In genomic region chr2:9980520-9980919, GRCh38 we compare ENCODE assay signal across 16 cellular contexts.
"Had no signal": no experiment of that assay in that cellular context is flagged by ENCODE, and none has a peak within 500 bp of the region (broad histone marks: within the 10 kb centered on the region; RNA-seq: fewer than 3 reads in every experiment).

No MANE protein-coding gene starts in this region.

- H3K4me2 ChIP-seq: neural progenitor cell had no signal

- H3K36me3 ChIP-seq: ascending aorta, gastrocnemius medialis, heart right ventricle, neural progenitor cell, ovary, right lobe of liver, upper lobe of right lung had no signal

- H3K9me3 Mint-ChIP-seq: effector memory CD8-positive, alpha-beta T cell; neural progenitor cell; stimulated activated naive CD8-positive, alpha-beta T cell treated with anti-CD3 and anti-CD28 coated beads, Interleukin-15, Interleukin-2, amounts not matched to agents 100 ng/mL and 50 ng/mL, for 24 hours; T-helper 1 cell treated with Interleukin-12 subunit alpha and Interleukin-12 subunit beta and Interleukin-4 antibody, amounts not matched to agents 30 μg/mL and 1 μg/mL, for 36 hours had no signal

- H3K4me3 ChIP-seq: ascending aorta, gastrocnemius medialis, heart right ventricle, lung, neural progenitor cell, ovary, right lobe of liver, testis, upper lobe of right lung had no signal

- H3K4me1 ChIP-seq: neural progenitor cell had no signal

- H3K27ac Mint-ChIP-seq: activated CD8-positive, alpha-beta T cell treated with anti-CD3 and anti-CD28 coated beads, Interleukin-2, amount 10 ng/mL, durations not matched to agents 7 days and 5 days; effector memory CD8-positive, alpha-beta T cell; neural progenitor cell had no signal

- H2AFZ ChIP-seq: neural progenitor cell had no signal

- ATAC-seq: activated CD8-positive, alpha-beta T cell treated with anti-CD3 and anti-CD28 coated beads, Interleukin-2, amount 10 ng/mL, durations not matched to agents 7 days and 5 days; gastrocnemius medialis; heart right ventricle; right lobe of liver; upper lobe of right lung had no signal

- H3K4me3 Mint-ChIP-seq: activated CD8-positive, alpha-beta T cell treated with anti-CD3 and anti-CD28 coated beads, Interleukin-2, amount 10 ng/mL, durations not matched to agents 7 days and 5 days; effector memory CD8-positive, alpha-beta T cell; neural progenitor cell had no signal

- H3K27ac ChIP-seq: ascending aorta, gastrocnemius medialis, heart right ventricle, neural progenitor cell, ovary, right lobe of liver, testis, upper lobe of right lung had no signal

- H3K27me3 ChIP-seq: ascending aorta, gastrocnemius medialis, heart right ventricle, neural progenitor cell, ovary, right lobe of liver, testis, upper lobe of right lung had no signal

- H3K9ac ChIP-seq: neural progenitor cell had no signal

- DNase-seq: activated CD8-positive, alpha-beta memory T cell treated with anti-CD3 and anti-CD28 coated beads, Interleukin-2, amount 50 U/mL, for 48 hours; activated CD8-positive, alpha-beta T cell treated with anti-CD3 and anti-CD28 coated beads, Interleukin-2, amount 10 ng/mL, durations not matched to agents 7 days and 5 days; activated naive CD4-positive, alpha-beta T cell treated with Interleukin-2 at 50 U/mL for 16 hours; dermis blood vessel endothelial cell; effector memory CD8-positive, alpha-beta T cell; gastrocnemius medialis; heart right ventricle; ovary; right lobe of liver; testis; upper lobe of right lung had no signal

- H3K9me3 ChIP-seq: ascending aorta, gastrocnemius medialis, heart right ventricle, ovary, right lobe of liver, testis, upper lobe of right lung had no signal
